Comparison of ENCODE assay signal across 25 cellular contexts in genomic region chr3:192062186-192062585, GRCh38.
"Had no signal": no experiment of that assay in that cellular context is flagged by ENCODE, and none has a peak within 500 bp of the region (broad histone marks: within the 10 kb centered on the region; RNA-seq: fewer than 3 reads in every experiment).

No MANE protein-coding gene starts in this region.

- H3K4me1 ChIP-seq: foreskin keratinocyte, prostate gland, right atrium auricular region, spleen, upper lobe of right lung had no signal

- ATAC-seq: activated T-cell treated with anti-CD3 and anti-CD28 coated beads, Interleukin-2, amount 50 U/mL, for 72 hours; foreskin keratinocyte; left ventricle myocardium superior; natural killer cell treated with Interleukin-12 subunit alpha and Interleukin-12 subunit beta and Interleukin-15 and Interleukin-18, amount 100 ng/mL, for 72 hours; stimulated activated naive CD8-positive, alpha-beta T cell treated with anti-CD3 and anti-CD28 coated beads, Interleukin-15, Interleukin-2, amounts not matched to agents 100 U/mL and 50 U/mL, for 24 hours; T-helper 17 cell; upper lobe of right lung had no signal

- H3K9me3 ChIP-seq: neutrophil, ovary, prostate gland, right atrium auricular region, spleen, thyroid gland, upper lobe of right lung had no signal

- DNase-seq: activated CD4-positive, alpha-beta memory T cell treated with anti-CD3 and anti-CD28 coated beads for 36 hours; activated CD4-positive, alpha-beta T cell treated with anti-CD3 and anti-CD28 coated beads for 48 hours; activated effector memory CD4-positive, alpha-beta T cell treated with Interleukin-2 at 50 U/mL for 16 hours; activated naive CD4-positive, alpha-beta T cell treated with anti-CD3 and anti-CD28 coated beads for 36 hours; activated naive CD8-positive, alpha-beta T cell treated with anti-CD3 and anti-CD28 coated beads, Interleukin-2, amount 10 ng/mL, durations not matched to agents 7 days and 5 days; activated T-cell treated with anti-CD3 and anti-CD28 coated beads, Interleukin-2, amount 50 U/mL, for 72 hours; amniotic stem cell; erythroblast; glutamatergic neuron; hippocampal formation; left ventricle myocardium superior; ovary; spleen; stimulated activated CD4-positive, alpha-beta T cell treated with anti-CD3 and anti-CD28 coated beads, Interleukin-4, amount 100 ng/mL, for 24 hours; stimulated activated naive CD8-positive, alpha-beta T cell treated with anti-CD3 and anti-CD28 coated beads, Interleukin-15, Interleukin-2, amounts not matched to agents 100 U/mL and 50 U/mL, for 24 hours; substantia nigra; T-helper 17 cell; thyroid gland; upper lobe of right lung had no signal

- H3K4me3 ChIP-seq: cardiac muscle cell, ovary, prostate gland, right atrium auricular region, spleen, thyroid gland, upper lobe of right lung had no signal

- H3K27ac ChIP-seq: cardiac muscle cell, foreskin keratinocyte, neutrophil, ovary, prostate gland, right atrium auricular region, spleen, thyroid gland, upper lobe of right lung had no signal

- H3K27me3 ChIP-seq: cardiac muscle cell, foreskin keratinocyte, neutrophil, ovary, right atrium auricular region, spleen, thyroid gland, upper lobe of right lung had no signal

- H3K36me3 ChIP-seq: cardiac muscle cell, neutrophil, ovary, prostate gland, right atrium auricular region, spleen, thyroid gland, upper lobe of right lung had no signal
